Comparison of ENCODE assay signal across 23 cellular contexts in genomic region chr17:69043098-69043497, GRCh38. TPM values are rescaled to one million over a fixed set of nuclear protein-coding genes. Genes with fewer than 3 reads are reported as not detected.
DNase-seq lines count a peak whose midpoint lies in the region; ATAC-seq, FAIRE-seq and TF ChIP-seq lines count a peak whose summit lies in the region.
"Had no signal": no experiment of that assay in that cellular context is flagged by ENCODE, and none has a peak within 500 bp of the region (broad histone marks: within the 10 kb centered on the region; RNA-seq: fewer than 3 reads in every experiment).

No MANE protein-coding gene starts in this region.

- H3K27me3 Mint-ChIP-seq in stimulated activated memory B cell treated with anti-CD40 and anti-IgM and Interleukin-4, amounts not matched to agents 10 μg/mL and 1 μg/mL and 100 μg/mL, for 72 hours, result no peaks in the 10 kb centered on the region
- H3K27me3 Mint-ChIP-seq: B cell; CD4-positive, alpha-beta T cell had no signal

- TF ChIP-seq EP300 in K562 (IDR thresholded peaks at IDR 0.05; ENCODE audit: low read length), result no peak

- H3K27ac ChIP-seq in K562 (ENCODE audit: extremely low read depth, low read depth, low read length) (no peak overlapping the region), mesenchymal stem cell (ENCODE audit: low read length, poor library complexity, severe bottlenecking) (no peak overlapping the region), A673 (ENCODE audit: low read depth, low read length, poor library complexity, severe bottlenecking) (no peak overlapping the region)
- H3K27ac ChIP-seq: BLaER1 treated with 17β-estradiol and CSF1 and Interleukin-3, amounts not matched to agents 10 nM and 100 nM; C4-2B had no signal

- H2AFZ ChIP-seq in K562 (ENCODE audit: low read depth, low read length) (no peak overlapping the region), mesenchymal stem cell (ENCODE audit: low read depth, low read length) (no peak overlapping the region)

- H3K4me1 ChIP-seq in K562 (replicated peaks in 1 of 2; ENCODE audit: control insufficient read depth in 2 of 2, insufficient read depth in 2 of 2, low read length in 2 of 2) (peaks cover 0 to 21% of the 10 kb centered on the region in 2 experiments; a peak in 4 of 5 replicates), mesenchymal stem cell (ENCODE audit: control insufficient read depth, insufficient read depth, low read depth, low read length) (no peaks in the 10 kb centered on the region), A673 (ENCODE audit: insufficient read depth, low read length, poor library complexity, severe bottlenecking) (no peaks in the 10 kb centered on the region)

- H3K14ac ChIP-seq in mesenchymal stem cell (ENCODE audit: low read length in 2 of 2), result no peak overlapping the region

- no peaks in the 10 kb centered on the region for H3K9me1 ChIP-seq in K562 (ENCODE audit: control insufficient read depth, insufficient read depth, low read length)

- ATAC-seq in K562 (no peak), GM21526 (IDR thresholded peaks at IDR 0.05; ENCODE audit: low FRiP score, unreplicated experiment) (no peak)
- peak; percentile 16 for ATAC-seq in stimulated activated memory B cell treated with anti-CD40 and anti-IgM and Interleukin-4, amounts not matched to agents 10 μg/mL and 1 μg/mL and 100 μg/mL, for 72 hours
- ATAC-seq: CD8-positive, alpha-beta T cell had no signal

- H3K9ac ChIP-seq in K562 (ENCODE audit: insufficient read depth in 1 of 2, low read depth in 2 of 2, low read length in 2 of 2) (no peak overlapping the region), mesenchymal stem cell (ENCODE audit: low read length) (no peak overlapping the region)
- H3K9ac ChIP-seq: BLaER1 treated with 17β-estradiol and CSF1 and Interleukin-3, amounts not matched to agents 10 nM and 100 nM had no signal

- intact Hi-C loops in K562 (cut with micrococcal nuclease), result no loop called here
- intact Hi-C loops in A673 (cut with micrococcal nuclease; ENCODE audit: unreplicated experiment), result no loop called here

- H4K91ac ChIP-seq in mesenchymal stem cell (ENCODE audit: low read length), result peak overlapping the region; percentile 39

- no peak overlapping the region for H2BK5ac ChIP-seq in mesenchymal stem cell (ENCODE audit: low read depth, low read length, poor library complexity, severe bottlenecking)

- H3K4me3 Mint-ChIP-seq in stimulated activated memory B cell treated with anti-CD40 and anti-IgM and Interleukin-4, amounts not matched to agents 10 μg/mL and 1 μg/mL and 100 μg/mL, for 72 hours, result no peak overlapping the region
- H3K4me3 Mint-ChIP-seq: B cell; CD4-positive, alpha-beta T cell; CD8-positive, alpha-beta T cell had no signal

- POLR2A ChIA-PET in K562 (lab: Yijun Ruan, JAX), result interaction anchor here (1.1 kb wide), 1 partner anchor 34 kb away, joined by 3 read pairs; no protein-coding TSS in a partner anchor
- POLR2A ChIA-PET in A673 (lab: Charles Lee; ENCODE audit: low non-redundant PET), result no interaction called here

- in situ Hi-C loops in K562 (cut with MboI), result no loop called here

- no peak overlapping the region for H2AK5ac ChIP-seq in mesenchymal stem cell (ENCODE audit: low read length, severe bottlenecking)

- no peak overlapping the region for H3K27ac Mint-ChIP-seq in stimulated activated memory B cell treated with anti-CD40 and anti-IgM and Interleukin-4, amounts not matched to agents 10 μg/mL and 1 μg/mL and 100 μg/mL, for 72 hours
- H3K27ac Mint-ChIP-seq: B cell; CD4-positive, alpha-beta T cell; CD8-positive, alpha-beta T cell had no signal

- H3K4me1 Mint-ChIP-seq in stimulated activated memory B cell treated with anti-CD40 and anti-IgM and Interleukin-4, amounts not matched to agents 10 μg/mL and 1 μg/mL and 100 μg/mL, for 72 hours, result no peaks in the 10 kb centered on the region
- H3K4me1 Mint-ChIP-seq: B cell had no signal

- no peak overlapping the region for H3K4ac ChIP-seq in mesenchymal stem cell (ENCODE audit: low read depth in 1 of 2, low read length in 2 of 2)

- H3K9me3 ChIP-seq in K562 (replicated peaks; ENCODE audit: control insufficient read depth, insufficient read depth, low read depth, low read length) (peaks cover 4% of the 10 kb centered on the region; the same call in 1 of the 2 replicates), mesenchymal stem cell (ENCODE audit: control insufficient read depth, low read length) (peaks cover 6% of the 10 kb centered on the region), A673 (ENCODE audit: low read depth, low read length, poor library complexity, severe bottlenecking) (no peaks in the 10 kb centered on the region)

- H3K18ac ChIP-seq in mesenchymal stem cell (ENCODE audit: low read depth in 1 of 2, low read length in 2 of 2), result peak overlapping the region in 1 of 2 experiments; percentile 62

- no peak overlapping the region for H2BK12ac ChIP-seq in mesenchymal stem cell (ENCODE audit: low read length in 2 of 2)

- TF ChIP-seq POLR2A in K562 (conservative IDR thresholded peaks at IDR 0.05), result no peak

- H4K8ac ChIP-seq in mesenchymal stem cell (ENCODE audit: low read length), result no peak overlapping the region

- no peak for FAIRE-seq in K562 (lab: Jason Lieb, UNC)
- FAIRE-seq: A204.1, D721Med, G401.6, GM12891, GM19239 had no signal

- peak overlapping the region; percentile 28 for H2BK15ac ChIP-seq in mesenchymal stem cell (ENCODE audit: low read depth, poor library complexity, severe bottlenecking)

- H3K79me1 ChIP-seq in mesenchymal stem cell (replicated peaks; ENCODE audit: low read length, poor library complexity, severe bottlenecking), result no peaks in the 10 kb centered on the region

- no peak overlapping the region for H3K23ac ChIP-seq in mesenchymal stem cell (ENCODE audit: low read length in 2 of 2)

- no peak for TF ChIP-seq RAD21 in K562 (CRISPR knock-in tag; conservative IDR thresholded peaks at IDR 0.05 in 1 of 2, IDR thresholded peaks at IDR 0.05 in 1 of 2)

- H3K36me3 Mint-ChIP-seq in stimulated activated memory B cell treated with anti-CD40 and anti-IgM and Interleukin-4, amounts not matched to agents 10 μg/mL and 1 μg/mL and 100 μg/mL, for 72 hours, result no peaks in the 10 kb centered on the region
- H3K36me3 Mint-ChIP-seq: CD8-positive, alpha-beta T cell had no signal

- H3K36me3 ChIP-seq in K562 (ENCODE audit: control insufficient read depth, insufficient read depth, low read length) (no peaks in the 10 kb centered on the region), mesenchymal stem cell (ENCODE audit: control insufficient read depth in 1 of 2, insufficient read depth in 2 of 2, low read depth in 1 of 2, low read length in 2 of 2) (peaks cover 0 to 80% of the 10 kb centered on the region in 2 experiments), A673 (ENCODE audit: insufficient read depth, low read length, poor library complexity, severe bottlenecking) (no peaks in the 10 kb centered on the region)

- H4K20me1 ChIP-seq in K562 (replicated peaks; ENCODE audit: control insufficient read depth, insufficient read depth, low read length), result no peaks in the 10 kb centered on the region
- H4K20me1 ChIP-seq: BLaER1 treated with 17β-estradiol and CSF1 and Interleukin-3, amounts not matched to agents 10 nM and 100 nM had no signal

- H2BK120ac ChIP-seq in mesenchymal stem cell (ENCODE audit: low read depth, low read length), result no peak overlapping the region

- H3K4me3 ChIP-seq in K562, result no peak overlapping the region
- H3K4me3 ChIP-seq in mesenchymal stem cell (ENCODE audit: insufficient read depth in 1 of 2, low read depth in 1 of 2, low read length in 2 of 2), result no peak overlapping the region
- no peak overlapping the region for H3K4me3 ChIP-seq in A673 (ENCODE audit: low read depth, low read length, poor library complexity, severe bottlenecking)
- H3K4me3 ChIP-seq: BLaER1 treated with 17β-estradiol and CSF1 and Interleukin-3, amounts not matched to agents 10 nM and 100 nM had no signal

- no peaks in the 10 kb centered on the region for H3K79me2 ChIP-seq in K562 (ENCODE audit: control insufficient read depth, insufficient read depth, low read length)

- BruUV-seq in K562 (replicated peaks; lab: Mats Ljungman, UMichigan), result no TSS peak
- no TSS peak for BruUV-seq in A673 (replicated peaks; lab: Mats Ljungman, UMichigan)

- H3K4me2 ChIP-seq in K562 (ENCODE audit: insufficient read depth, low read length) (no peak overlapping the region), mesenchymal stem cell (ENCODE audit: low read length, poor library complexity, severe bottlenecking) (no peak overlapping the region)
- H3K4me2 ChIP-seq: BLaER1 treated with 17β-estradiol and CSF1 and Interleukin-3, amounts not matched to agents 10 nM and 100 nM had no signal

- CTCF ChIA-PET in K562 (lab: Yijun Ruan, JAX; ENCODE audit: low intra/inter-chr PET ratio) (no interaction called here), A673 (lab: Charles Lee) (no interaction called here)

- TF ChIP-seq CTCF in K562 (IDR thresholded peaks at IDR 0.05 in 2 of 3, conservative IDR thresholded peaks at IDR 0.05 in 1 of 3; ENCODE audit: insufficient read depth in 2 of 3, low read depth in 1 of 3, low read length in 3 of 3), result no peak
- TF ChIP-seq CTCF in A673 (conservative IDR thresholded peaks at IDR 0.05; ENCODE audit: low read depth, low read length), result no peak

- 70% methylated on average over 3 of the region's 3 CpGs for WGBS in K562 (ENCODE audit: insufficient coverage, low coverage, missing lambda C conversion rate)
- WGBS in mesenchymal stem cell, result 83% methylated on average over 1 of the region's 3 CpGs

- H3K27me3 ChIP-seq in K562 (ENCODE audit: control insufficient read depth in 2 of 2, insufficient read depth in 2 of 2, low read length in 2 of 2) (no peaks in the 10 kb centered on the region), mesenchymal stem cell (ENCODE audit: control insufficient read depth in 1 of 2, insufficient read depth in 1 of 2, low read length in 2 of 2) (no peaks in the 10 kb centered on the region), A673 (replicated peaks; ENCODE audit: insufficient read depth, low read depth, low read length, poor library complexity) (no peaks in the 10 kb centered on the region)
- H3K27me3 ChIP-seq: BLaER1 treated with 17β-estradiol and CSF1 and Interleukin-3, amounts not matched to agents 10 nM and 100 nM had no signal

- DNase-seq in K562 (ENCODE audit: extremely low read depth in 1 of 4, low spot score in 3 of 4) (no peak), mesenchymal stem cell (no peak), NCI-H1092 treated with DMSO at 0.1 percent for 48 hours (lab: John Stamatoyannopoulos, UW) (no peak), middle frontal gyrus (ENCODE audit: extremely low spot score, low spot score) (no peak), A673 (ENCODE audit: low spot score) (no peak)
- DNase-seq: 8988T; AML-193; Caco-2; Calu3; CD4-positive, alpha-beta T cell; CD8-positive, alpha-beta T cell; DMS79 treated with DMSO at 0.1 percent for 48 hours; GF-D8 had no signal

- no peaks in the 10 kb centered on the region for H3K9me3 Mint-ChIP-seq in stimulated activated memory B cell treated with anti-CD40 and anti-IgM and Interleukin-4, amounts not matched to agents 10 μg/mL and 1 μg/mL and 100 μg/mL, for 72 hours
- H3K9me3 Mint-ChIP-seq: CD4-positive, alpha-beta T cell; CD8-positive, alpha-beta T cell had no signal

RNA-seq across cellular contexts. Expression of gene ABCA9, which starts 17.6 kb away (rescaled TPM):
- 0.46 TPM in 1 of 2 replicates, not detected in the other for total RNA-seq in K562 (2011; cell fraction: chromatin; rRNA removed; ENCODE audit: low replicate concordance)
- 0.26 TPM in 1 of 2 replicates, not detected in the other for total RNA-seq in K562 (2011; cell fraction: nucleolus; rRNA removed)
- 0.07 TPM in 1 of 2 replicates, not detected in the other for total RNA-seq in K562 (2011; cell fraction: nucleoplasm; rRNA removed)
- 0.98 TPM in 1 of 2 replicates, not detected in the other for total RNA-seq in K562 (2014; rRNA removed)
- not detected in 2 replicates for total RNA-seq in K562 (2014; rRNA removed; fragmentation: Illumina TruSeq; extraction: Trizol)
- total RNA-seq in K562 (2015; rRNA removed; fragmentation: Illumina TruSeq; extraction: Trizol), result 0.04 TPM in 1 of 2 replicates, not detected in the other
- not detected in 2 replicates for total RNA-seq in K562 (2021)
- polyA plus RNA-seq in K562 (2011; rRNA removed), result 0.24 TPM in 1 of 2 replicates, not detected in the other
- not detected in 2 replicates for polyA plus RNA-seq in K562 (2011; cell fraction: cytosol; rRNA removed)
- polyA plus RNA-seq in K562 (2011; cell fraction: nucleus; rRNA removed), result 0.18 TPM in 1 of 2 replicates, not detected in the other
- polyA plus RNA-seq in K562 (2012), result 0.06 and 0.12 TPM in 2 replicates
- polyA plus RNA-seq in K562 (2014; fragmentation: Illumina TruSeq; extraction: Trizol), result not detected in 2 replicates
- not detected for polyA plus RNA-seq in K562 (2014; fragmentation: Nextera tagmentation; extraction: Ambion mirVana)
- polyA plus RNA-seq in K562 (2014; rRNA removed), result 0.01 TPM in 1 of 2 replicates, not detected in the other
- 0.09 TPM in 1 of 2 replicates, not detected in the other for polyA minus RNA-seq in K562 (2011; rRNA and poly(A)+ RNA removed)
- not detected in 2 replicates for polyA minus RNA-seq in K562 (2011; cell fraction: cytosol; rRNA and poly(A)+ RNA removed)
- polyA minus RNA-seq in K562 (2011; cell fraction: nucleus; rRNA and poly(A)+ RNA removed), result 0.11 and 0.40 TPM in 2 replicates
- polyA plus RNA-seq in mesenchymal stem cell (2013, experiment 1 of 2), result 0.01 TPM
- polyA plus RNA-seq in mesenchymal stem cell (2013, experiment 2 of 2), result 0.03 TPM
- total RNA-seq in A673 (2021), result 1.4 and 2.1 TPM in 2 replicates
- total RNA-seq: Calu3; CD8-positive, alpha-beta T cell had no signal
